1 cellular context compared by ENCODE assay signal in the genomic region with DNA sequence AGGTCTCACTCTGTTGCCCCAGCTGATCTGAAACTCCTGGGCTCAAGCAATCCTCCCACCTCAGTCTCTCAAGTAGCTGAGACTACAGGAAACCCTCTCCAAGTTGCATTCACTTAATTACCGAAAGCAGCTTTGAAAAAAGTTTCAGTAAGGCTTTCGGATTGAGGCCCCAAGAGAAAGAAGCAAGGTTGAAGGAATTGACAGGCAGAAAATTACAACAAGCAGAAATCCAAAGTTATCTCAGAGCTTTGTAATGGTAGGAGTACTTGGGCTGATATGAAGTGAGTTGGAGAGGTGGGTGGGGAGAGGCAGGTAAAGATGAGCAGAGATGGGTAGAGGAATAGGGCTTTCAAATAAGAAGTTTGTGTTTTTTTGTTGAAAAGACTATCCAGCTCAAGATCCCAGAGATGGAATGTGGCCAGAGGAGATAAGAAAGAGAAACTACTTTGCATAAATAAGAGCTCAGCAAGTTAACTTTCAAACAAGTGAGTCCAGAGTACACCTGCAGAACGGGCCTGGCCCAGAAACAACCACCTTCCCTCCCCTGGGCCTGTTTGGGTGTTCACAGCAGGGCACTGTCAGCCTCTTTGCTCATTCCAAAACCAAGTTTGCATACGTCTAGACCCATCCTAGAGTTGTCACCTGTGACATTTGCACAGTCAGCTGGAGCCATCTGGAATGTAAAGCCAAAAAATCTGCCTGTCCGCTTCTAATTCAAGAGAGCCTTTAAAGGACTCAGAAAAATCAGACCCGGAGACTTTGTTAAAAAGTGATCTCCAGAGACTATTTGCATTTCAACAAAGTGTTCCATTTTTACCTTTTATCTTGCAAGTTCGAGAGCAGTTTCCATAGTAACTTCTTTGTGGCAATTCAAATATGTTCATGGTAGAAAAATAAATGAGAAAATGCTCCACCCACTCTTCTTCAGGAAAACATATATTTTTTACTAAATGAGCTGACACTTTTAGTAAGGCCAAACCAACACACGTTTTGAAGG.
A peak's percentile ranks its signal among the peaks of the same experiment; 100 is the strongest.
TF ChIP-seq lines count a peak whose summit lies in the region.

No MANE protein-coding gene starts in this region.

TF ChIP-seq in HepG2, 621 proteins besides CTCF, POLR2A, EP300 and RAD21 (continued from another document and continues in another):
- TF ChIP-seq ZNF589 (CRISPR knock-in tag; conservative IDR thresholded peaks at IDR 0.05) (no peak), ZNF205 (CRISPR knock-in tag; IDR thresholded peaks at IDR 0.05) (no peak), ZNF724P (CRISPR knock-in tag; IDR thresholded peaks at IDR 0.05; ENCODE audit: borderline replicate concordance) (no peak), IRF2 (CRISPR knock-in tag; IDR thresholded peaks at IDR 0.05) (no peak), ZNF577 (CRISPR knock-in tag; IDR thresholded peaks at IDR 0.05; ENCODE audit: borderline replicate concordance, low read depth) (no peak), NCOA5 (CRISPR knock-in tag; IDR thresholded peaks at IDR 0.05) (no peak), MIER2 (CRISPR knock-in tag; IDR thresholded peaks at IDR 0.05) (no peak), JARID2 (CRISPR knock-in tag; IDR thresholded peaks at IDR 0.05; ENCODE audit: insufficient replicate concordance) (no peak), ZNF354B (CRISPR knock-in tag; IDR thresholded peaks at IDR 0.05) (no peak), DR1 (CRISPR knock-in tag; IDR thresholded peaks at IDR 0.05) (no peak), NCOA1 (CRISPR knock-in tag; IDR thresholded peaks at IDR 0.05) (no peak), MBNL3 (CRISPR knock-in tag; conservative IDR thresholded peaks at IDR 0.05) (no peak), TEAD2 (CRISPR knock-in tag; IDR thresholded peaks at IDR 0.05) (no peak), CENPT (CRISPR knock-in tag; IDR thresholded peaks at IDR 0.05; ENCODE audit: low read depth) (no peak), HDAC2 (CRISPR knock-in tag; IDR thresholded peaks at IDR 0.05) (no peak), FOXA1 (IDR thresholded peaks at IDR 0.05) (no peak), FOXA1 (CRISPR knock-in tag; IDR thresholded peaks at IDR 0.05) (0 out of 2 replicates have a peak, but pooled peaks have one; percentile 5)
- TF ChIP-seq, protein P1, sequence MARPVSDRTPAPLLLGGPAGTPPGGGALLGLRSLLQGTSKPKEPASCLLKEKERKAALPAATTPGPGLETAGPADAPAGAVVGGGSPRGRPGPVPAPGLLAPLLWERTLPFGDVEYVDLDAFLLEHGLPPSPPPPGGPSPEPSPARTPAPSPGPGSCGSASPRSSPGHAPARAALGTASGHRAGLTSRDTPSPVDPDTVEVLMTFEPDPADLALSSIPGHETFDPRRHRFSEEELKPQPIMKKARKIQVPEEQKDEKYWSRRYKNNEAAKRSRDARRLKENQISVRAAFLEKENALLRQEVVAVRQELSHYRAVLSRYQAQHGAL (CRISPR knock-in tag; IDR thresholded peaks at IDR 0.05; ENCODE audit: not compliant biosample characterization), result no peak
- TF ChIP-seq, protein P2, sequence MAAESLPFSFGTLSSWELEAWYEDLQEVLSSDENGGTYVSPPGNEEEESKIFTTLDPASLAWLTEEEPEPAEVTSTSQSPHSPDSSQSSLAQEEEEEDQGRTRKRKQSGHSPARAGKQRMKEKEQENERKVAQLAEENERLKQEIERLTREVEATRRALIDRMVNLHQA (CRISPR knock-in tag; IDR thresholded peaks at IDR 0.05), result no peak
- TF ChIP-seq, protein P3, sequence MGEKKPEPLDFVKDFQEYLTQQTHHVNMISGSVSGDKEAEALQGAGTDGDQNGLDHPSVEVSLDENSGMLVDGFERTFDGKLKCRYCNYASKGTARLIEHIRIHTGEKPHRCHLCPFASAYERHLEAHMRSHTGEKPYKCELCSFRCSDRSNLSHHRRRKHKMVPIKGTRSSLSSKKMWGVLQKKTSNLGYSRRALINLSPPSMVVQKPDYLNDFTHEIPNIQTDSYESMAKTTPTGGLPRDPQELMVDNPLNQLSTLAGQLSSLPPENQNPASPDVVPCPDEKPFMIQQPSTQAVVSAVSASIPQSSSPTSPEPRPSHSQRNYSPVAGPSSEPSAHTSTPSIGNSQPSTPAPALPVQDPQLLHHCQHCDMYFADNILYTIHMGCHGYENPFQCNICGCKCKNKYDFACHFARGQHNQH (CRISPR knock-in tag; IDR thresholded peaks at IDR 0.05), result no peak
- TF ChIP-seq, protein P4, sequence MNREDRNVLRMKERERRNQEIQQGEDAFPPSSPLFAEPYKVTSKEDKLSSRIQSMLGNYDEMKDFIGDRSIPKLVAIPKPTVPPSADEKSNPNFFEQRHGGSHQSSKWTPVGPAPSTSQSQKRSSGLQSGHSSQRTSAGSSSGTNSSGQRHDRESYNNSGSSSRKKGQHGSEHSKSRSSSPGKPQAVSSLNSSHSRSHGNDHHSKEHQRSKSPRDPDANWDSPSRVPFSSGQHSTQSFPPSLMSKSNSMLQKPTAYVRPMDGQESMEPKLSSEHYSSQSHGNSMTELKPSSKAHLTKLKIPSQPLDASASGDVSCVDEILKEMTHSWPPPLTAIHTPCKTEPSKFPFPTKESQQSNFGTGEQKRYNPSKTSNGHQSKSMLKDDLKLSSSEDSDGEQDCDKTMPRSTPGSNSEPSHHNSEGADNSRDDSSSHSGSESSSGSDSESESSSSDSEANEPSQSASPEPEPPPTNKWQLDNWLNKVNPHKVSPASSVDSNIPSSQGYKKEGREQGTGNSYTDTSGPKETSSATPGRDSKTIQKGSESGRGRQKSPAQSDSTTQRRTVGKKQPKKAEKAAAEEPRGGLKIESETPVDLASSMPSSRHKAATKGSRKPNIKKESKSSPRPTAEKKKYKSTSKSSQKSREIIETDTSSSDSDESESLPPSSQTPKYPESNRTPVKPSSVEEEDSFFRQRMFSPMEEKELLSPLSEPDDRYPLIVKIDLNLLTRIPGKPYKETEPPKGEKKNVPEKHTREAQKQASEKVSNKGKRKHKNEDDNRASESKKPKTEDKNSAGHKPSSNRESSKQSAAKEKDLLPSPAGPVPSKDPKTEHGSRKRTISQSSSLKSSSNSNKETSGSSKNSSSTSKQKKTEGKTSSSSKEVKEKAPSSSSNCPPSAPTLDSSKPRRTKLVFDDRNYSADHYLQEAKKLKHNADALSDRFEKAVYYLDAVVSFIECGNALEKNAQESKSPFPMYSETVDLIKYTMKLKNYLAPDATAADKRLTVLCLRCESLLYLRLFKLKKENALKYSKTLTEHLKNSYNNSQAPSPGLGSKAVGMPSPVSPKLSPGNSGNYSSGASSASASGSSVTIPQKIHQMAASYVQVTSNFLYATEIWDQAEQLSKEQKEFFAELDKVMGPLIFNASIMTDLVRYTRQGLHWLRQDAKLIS (CRISPR knock-in tag; IDR thresholded peaks at IDR 0.05), result no peak
- TF ChIP-seq, protein P5, sequence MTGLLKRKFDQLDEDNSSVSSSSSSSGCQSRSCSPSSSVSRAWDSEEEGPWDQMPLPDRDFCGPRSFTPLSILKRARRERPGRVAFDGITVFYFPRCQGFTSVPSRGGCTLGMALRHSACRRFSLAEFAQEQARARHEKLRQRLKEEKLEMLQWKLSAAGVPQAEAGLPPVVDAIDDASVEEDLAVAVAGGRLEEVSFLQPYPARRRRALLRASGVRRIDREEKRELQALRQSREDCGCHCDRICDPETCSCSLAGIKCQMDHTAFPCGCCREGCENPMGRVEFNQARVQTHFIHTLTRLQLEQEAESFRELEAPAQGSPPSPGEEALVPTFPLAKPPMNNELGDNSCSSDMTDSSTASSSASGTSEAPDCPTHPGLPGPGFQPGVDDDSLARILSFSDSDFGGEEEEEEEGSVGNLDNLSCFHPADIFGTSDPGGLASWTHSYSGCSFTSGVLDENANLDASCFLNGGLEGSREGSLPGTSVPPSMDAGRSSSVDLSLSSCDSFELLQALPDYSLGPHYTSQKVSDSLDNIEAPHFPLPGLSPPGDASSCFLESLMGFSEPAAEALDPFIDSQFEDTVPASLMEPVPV (CRISPR knock-in tag; IDR thresholded peaks at IDR 0.05), result no peak
- TF ChIP-seq, protein P6, sequence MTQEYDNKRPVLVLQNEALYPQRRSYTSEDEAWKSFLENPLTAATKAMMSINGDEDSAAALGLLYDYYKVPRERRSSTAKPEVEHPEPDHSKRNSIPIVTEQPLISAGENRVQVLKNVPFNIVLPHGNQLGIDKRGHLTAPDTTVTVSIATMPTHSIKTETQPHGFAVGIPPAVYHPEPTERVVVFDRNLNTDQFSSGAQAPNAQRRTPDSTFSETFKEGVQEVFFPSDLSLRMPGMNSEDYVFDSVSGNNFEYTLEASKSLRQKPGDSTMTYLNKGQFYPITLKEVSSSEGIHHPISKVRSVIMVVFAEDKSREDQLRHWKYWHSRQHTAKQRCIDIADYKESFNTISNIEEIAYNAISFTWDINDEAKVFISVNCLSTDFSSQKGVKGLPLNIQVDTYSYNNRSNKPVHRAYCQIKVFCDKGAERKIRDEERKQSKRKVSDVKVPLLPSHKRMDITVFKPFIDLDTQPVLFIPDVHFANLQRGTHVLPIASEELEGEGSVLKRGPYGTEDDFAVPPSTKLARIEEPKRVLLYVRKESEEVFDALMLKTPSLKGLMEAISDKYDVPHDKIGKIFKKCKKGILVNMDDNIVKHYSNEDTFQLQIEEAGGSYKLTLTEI (CRISPR knock-in tag; conservative IDR thresholded peaks at IDR 0.05), result no peak
- TF ChIP-seq, protein P7, sequence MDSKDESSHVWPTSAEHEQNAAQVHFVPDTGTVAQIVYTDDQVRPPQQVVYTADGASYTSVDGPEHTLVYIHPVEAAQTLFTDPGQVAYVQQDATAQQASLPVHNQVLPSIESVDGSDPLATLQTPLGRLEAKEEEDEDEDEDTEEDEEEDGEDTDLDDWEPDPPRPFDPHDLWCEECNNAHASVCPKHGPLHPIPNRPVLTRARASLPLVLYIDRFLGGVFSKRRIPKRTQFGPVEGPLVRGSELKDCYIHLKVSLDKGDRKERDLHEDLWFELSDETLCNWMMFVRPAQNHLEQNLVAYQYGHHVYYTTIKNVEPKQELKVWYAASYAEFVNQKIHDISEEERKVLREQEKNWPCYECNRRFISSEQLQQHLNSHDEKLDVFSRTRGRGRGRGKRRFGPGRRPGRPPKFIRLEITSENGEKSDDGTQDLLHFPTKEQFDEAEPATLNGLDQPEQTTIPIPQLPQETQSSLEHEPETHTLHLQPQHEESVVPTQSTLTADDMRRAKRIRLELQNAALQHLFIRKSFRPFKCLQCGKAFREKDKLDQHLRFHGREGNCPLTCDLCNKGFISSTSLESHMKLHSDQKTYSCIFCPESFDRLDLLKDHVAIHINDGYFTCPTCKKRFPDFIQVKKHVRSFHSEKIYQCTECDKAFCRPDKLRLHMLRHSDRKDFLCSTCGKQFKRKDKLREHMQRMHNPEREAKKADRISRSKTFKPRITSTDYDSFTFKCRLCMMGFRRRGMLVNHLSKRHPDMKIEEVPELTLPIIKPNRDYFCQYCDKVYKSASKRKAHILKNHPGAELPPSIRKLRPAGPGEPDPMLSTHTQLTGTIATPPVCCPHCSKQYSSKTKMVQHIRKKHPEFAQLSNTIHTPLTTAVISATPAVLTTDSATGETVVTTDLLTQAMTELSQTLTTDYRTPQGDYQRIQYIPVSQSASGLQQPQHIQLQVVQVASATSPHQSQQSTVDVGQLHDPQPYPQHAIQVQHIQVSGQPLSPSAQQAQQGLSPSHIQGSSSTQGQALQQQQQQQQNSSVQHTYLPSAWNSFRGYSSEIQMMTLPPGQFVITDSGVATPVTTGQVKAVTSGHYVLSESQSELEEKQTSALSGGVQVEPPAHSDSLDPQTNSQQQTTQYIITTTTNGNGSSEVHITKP (CRISPR knock-in tag; IDR thresholded peaks at IDR 0.05; ENCODE audit: low read depth), result no peak
- TF ChIP-seq, protein P8, sequence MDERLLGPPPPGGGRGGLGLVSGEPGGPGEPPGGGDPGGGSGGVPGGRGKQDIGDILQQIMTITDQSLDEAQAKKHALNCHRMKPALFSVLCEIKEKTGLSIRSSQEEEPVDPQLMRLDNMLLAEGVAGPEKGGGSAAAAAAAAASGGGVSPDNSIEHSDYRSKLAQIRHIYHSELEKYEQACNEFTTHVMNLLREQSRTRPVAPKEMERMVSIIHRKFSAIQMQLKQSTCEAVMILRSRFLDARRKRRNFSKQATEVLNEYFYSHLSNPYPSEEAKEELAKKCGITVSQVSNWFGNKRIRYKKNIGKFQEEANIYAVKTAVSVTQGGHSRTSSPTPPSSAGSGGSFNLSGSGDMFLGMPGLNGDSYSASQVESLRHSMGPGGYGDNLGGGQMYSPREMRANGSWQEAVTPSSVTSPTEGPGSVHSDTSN (CRISPR knock-in tag; IDR thresholded peaks at IDR 0.05), result no peak
- TF ChIP-seq, protein P9, sequence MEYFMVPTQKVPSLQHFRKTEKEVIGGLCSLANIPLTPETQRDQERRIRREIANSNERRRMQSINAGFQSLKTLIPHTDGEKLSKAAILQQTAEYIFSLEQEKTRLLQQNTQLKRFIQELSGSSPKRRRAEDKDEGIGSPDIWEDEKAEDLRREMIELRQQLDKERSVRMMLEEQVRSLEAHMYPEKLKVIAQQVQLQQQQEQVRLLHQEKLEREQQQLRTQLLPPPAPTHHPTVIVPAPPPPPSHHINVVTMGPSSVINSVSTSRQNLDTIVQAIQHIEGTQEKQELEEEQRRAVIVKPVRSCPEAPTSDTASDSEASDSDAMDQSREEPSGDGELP (IDR thresholded peaks at IDR 0.05; ENCODE audit: borderline replicate concordance, low read depth), result peak; percentile 60; the same call in 1 of the 2 replicates
- TF ChIP-seq, protein P10, sequence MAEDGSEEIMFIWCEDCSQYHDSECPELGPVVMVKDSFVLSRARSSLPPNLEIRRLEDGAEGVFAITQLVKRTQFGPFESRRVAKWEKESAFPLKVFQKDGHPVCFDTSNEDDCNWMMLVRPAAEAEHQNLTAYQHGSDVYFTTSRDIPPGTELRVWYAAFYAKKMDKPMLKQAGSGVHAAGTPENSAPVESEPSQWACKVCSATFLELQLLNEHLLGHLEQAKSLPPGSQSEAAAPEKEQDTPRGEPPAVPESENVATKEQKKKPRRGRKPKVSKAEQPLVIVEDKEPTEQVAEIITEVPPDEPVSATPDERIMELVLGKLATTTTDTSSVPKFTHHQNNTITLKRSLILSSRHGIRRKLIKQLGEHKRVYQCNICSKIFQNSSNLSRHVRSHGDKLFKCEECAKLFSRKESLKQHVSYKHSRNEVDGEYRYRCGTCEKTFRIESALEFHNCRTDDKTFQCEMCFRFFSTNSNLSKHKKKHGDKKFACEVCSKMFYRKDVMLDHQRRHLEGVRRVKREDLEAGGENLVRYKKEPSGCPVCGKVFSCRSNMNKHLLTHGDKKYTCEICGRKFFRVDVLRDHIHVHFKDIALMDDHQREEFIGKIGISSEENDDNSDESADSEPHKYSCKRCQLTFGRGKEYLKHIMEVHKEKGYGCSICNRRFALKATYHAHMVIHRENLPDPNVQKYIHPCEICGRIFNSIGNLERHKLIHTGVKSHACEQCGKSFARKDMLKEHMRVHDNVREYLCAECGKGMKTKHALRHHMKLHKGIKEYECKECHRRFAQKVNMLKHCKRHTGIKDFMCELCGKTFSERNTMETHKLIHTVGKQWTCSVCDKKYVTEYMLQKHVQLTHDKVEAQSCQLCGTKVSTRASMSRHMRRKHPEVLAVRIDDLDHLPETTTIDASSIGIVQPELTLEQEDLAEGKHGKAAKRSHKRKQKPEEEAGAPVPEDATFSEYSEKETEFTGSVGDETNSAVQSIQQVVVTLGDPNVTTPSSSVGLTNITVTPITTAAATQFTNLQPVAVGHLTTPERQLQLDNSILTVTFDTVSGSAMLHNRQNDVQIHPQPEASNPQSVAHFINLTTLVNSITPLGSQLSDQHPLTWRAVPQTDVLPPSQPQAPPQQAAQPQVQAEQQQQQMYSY (CRISPR knock-in tag; IDR thresholded peaks at IDR 0.05), result no peak
- TF ChIP-seq, protein P11, sequence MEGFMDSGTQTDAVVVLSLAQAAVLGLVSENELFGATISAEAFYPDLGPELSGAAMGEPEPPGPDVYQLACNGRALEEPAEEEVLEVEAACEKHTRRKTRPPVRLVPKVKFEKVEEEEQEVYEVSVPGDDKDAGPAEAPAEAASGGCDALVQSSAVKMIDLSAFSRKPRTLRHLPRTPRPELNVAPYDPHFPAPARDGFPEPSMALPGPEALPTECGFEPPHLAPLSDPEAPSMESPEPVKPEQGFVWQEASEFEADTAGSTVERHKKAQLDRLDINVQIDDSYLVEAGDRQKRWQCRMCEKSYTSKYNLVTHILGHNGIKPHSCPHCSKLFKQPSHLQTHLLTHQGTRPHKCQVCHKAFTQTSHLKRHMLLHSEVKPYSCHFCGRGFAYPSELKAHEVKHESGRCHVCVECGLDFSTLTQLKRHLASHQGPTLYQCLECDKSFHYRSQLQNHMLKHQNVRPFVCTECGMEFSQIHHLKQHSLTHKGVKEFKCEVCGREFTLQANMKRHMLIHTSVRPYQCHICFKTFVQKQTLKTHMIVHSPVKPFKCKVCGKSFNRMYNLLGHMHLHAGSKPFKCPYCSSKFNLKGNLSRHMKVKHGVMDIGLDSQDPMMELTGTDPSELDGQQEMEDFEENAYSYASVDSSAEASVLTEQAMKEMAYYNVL (CRISPR knock-in tag; IDR thresholded peaks at IDR 0.05; ENCODE audit: borderline replicate concordance), result no peak
